In genomic region chr7:2354173-2355078, GRCh38 we compare ENCODE assay signal across 1 cellular context.
A peak's percentile ranks its signal among the peaks of the same experiment; 100 is the strongest.
TF ChIP-seq lines count a peak whose summit lies in the region.

Gene EIF3B (plus strand): TSS chr7:2354827. CDS start chr7:2354922, 95 bp downstream.

TF ChIP-seq in HEK293, 187 proteins besides CTCF, POLR2A, EP300 and RAD21 (continued from another document):
- TF ChIP-seq, protein P1, sequence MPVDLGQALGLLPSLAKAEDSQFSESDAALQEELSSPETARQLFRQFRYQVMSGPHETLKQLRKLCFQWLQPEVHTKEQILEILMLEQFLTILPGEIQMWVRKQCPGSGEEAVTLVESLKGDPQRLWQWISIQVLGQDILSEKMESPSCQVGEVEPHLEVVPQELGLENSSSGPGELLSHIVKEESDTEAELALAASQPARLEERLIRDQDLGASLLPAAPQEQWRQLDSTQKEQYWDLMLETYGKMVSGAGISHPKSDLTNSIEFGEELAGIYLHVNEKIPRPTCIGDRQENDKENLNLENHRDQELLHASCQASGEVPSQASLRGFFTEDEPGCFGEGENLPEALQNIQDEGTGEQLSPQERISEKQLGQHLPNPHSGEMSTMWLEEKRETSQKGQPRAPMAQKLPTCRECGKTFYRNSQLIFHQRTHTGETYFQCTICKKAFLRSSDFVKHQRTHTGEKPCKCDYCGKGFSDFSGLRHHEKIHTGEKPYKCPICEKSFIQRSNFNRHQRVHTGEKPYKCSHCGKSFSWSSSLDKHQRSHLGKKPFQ (tag by site-specific recombination; IDR thresholded peaks at IDR 0.05), result no peak
- TF ChIP-seq OVOL3 (tag by site-specific recombination; IDR thresholded peaks at IDR 0.05) (no peak), ZBTB8A (tag by site-specific recombination; IDR thresholded peaks at IDR 0.05) (no peak; the same call in 1 of the 2 replicates), ZNF510 (tag by site-specific recombination; IDR thresholded peaks at IDR 0.05; ENCODE audit: insufficient replicate concordance) (no peak), ZNF623 (tag by site-specific recombination; IDR thresholded peaks at IDR 0.05) (no peak), ZNF157 (tag by site-specific recombination; IDR thresholded peaks at IDR 0.05) (no peak), YY1 (tag by site-specific recombination; IDR thresholded peaks at IDR 0.05) (peak; percentile 91), IKZF3 (tag by site-specific recombination; IDR thresholded peaks at IDR 0.05) (no peak), ZBTB1 (tag by site-specific recombination; IDR thresholded peaks at IDR 0.05) (no peak), ZBTB48 (tag by site-specific recombination; IDR thresholded peaks at IDR 0.05) (no peak), TCF7L2 (IDR thresholded peaks at IDR 0.05; ENCODE audit: borderline replicate concordance, low read depth, low read length) (peak; percentile 75), ZNF2 (tag by site-specific recombination; IDR thresholded peaks at IDR 0.05) (no peak)
- TF ChIP-seq, protein P2, sequence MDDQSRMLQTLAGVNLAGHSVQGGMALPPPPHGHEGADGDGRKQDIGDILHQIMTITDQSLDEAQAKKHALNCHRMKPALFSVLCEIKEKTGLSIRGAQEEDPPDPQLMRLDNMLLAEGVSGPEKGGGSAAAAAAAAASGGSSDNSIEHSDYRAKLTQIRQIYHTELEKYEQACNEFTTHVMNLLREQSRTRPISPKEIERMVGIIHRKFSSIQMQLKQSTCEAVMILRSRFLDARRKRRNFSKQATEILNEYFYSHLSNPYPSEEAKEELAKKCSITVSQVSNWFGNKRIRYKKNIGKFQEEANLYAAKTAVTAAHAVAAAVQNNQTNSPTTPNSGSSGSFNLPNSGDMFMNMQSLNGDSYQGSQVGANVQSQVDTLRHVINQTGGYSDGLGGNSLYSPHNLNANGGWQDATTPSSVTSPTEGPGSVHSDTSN (CRISPR knock-in tag; IDR thresholded peaks at IDR 0.05), result no peak
